Comparison of ENCODE assay signal across 1 cellular context in genomic region chr20:35695245-35695749, GRCh38.
TF ChIP-seq lines count a peak whose summit lies in the region.

No MANE protein-coding gene starts in this region.

TF ChIP-seq in HepG2, 621 proteins besides CTCF, POLR2A, EP300 and RAD21 (continued from another document and continues in another):
- TF ChIP-seq NR2F6 (IDR thresholded peaks at IDR 0.05) (peak; percentile 70), NR2F6 (CRISPR knock-in tag; IDR thresholded peaks at IDR 0.05) (peak; percentile 65), KDM5A (IDR thresholded peaks at IDR 0.05; ENCODE audit: borderline replicate concordance, low read length) (no peak), U2AF2 (IDR thresholded peaks at IDR 0.05; ENCODE audit: low read depth, low read length) (no peak), ZNF335 (CRISPR knock-in tag; IDR thresholded peaks at IDR 0.05) (0 out of 2 replicates have a peak, but pooled peaks have one; percentile 38), ZNF841 (CRISPR knock-in tag; IDR thresholded peaks at IDR 0.05; ENCODE audit: borderline replicate concordance) (no peak), KDM2A (CRISPR knock-in tag; IDR thresholded peaks at IDR 0.05; ENCODE audit: borderline replicate concordance, low read depth) (0 out of 2 replicates have a peak, but pooled peaks have one; percentile 26), SOX6 (IDR thresholded peaks at IDR 0.05) (no peak), SOX6 (CRISPR knock-in tag; IDR thresholded peaks at IDR 0.05) (peak; percentile 75), KIAA2018 (CRISPR knock-in tag; IDR thresholded peaks at IDR 0.05; ENCODE audit: borderline replicate concordance) (no peak), MEF2D (CRISPR knock-in tag; IDR thresholded peaks at IDR 0.05) (peak; percentile 62; the same call in 1 of the 2 replicates), FOXO1 (CRISPR knock-in tag; IDR thresholded peaks at IDR 0.05) (peak; percentile 60; the same call in 1 of the 2 replicates), RXRA (CRISPR knock-in tag; IDR thresholded peaks at IDR 0.05) (peak; percentile 85; the same call in 1 of the 2 replicates), ZNF558 (CRISPR knock-in tag; IDR thresholded peaks at IDR 0.05; ENCODE audit: borderline replicate concordance) (no peak), KDM6A (CRISPR knock-in tag; IDR thresholded peaks at IDR 0.05; ENCODE audit: low read depth) (peak; percentile 77; the same call in 1 of the 2 replicates), TBX3 (IDR thresholded peaks at IDR 0.05; ENCODE audit: borderline replicate concordance) (0 out of 2 replicates have a peak, but pooled peaks have one; percentile 19), XRCC5 (optimal IDR thresholded peaks at IDR 0.05; ENCODE audit: low read length) (peak; percentile 8), PAXIP1 (CRISPR knock-in tag; conservative IDR thresholded peaks at IDR 0.05) (peak; percentile 90), EEA1 (CRISPR knock-in tag; IDR thresholded peaks at IDR 0.05; ENCODE audit: borderline replicate concordance) (no peak), NR2F2 (IDR thresholded peaks at IDR 0.05; ENCODE audit: borderline replicate concordance, low read depth) (0 out of 2 replicates have a peak, but pooled peaks have one; percentile 29), SMAD3 (CRISPR knock-in tag; IDR thresholded peaks at IDR 0.05) (peak; percentile 75; the same call in 1 of the 2 replicates), SRF (IDR thresholded peaks at IDR 0.05; ENCODE audit: low read depth, low read length) (no peak), NONO (IDR thresholded peaks at IDR 0.05) (no peak), NONO (CRISPR knock-in tag; conservative IDR thresholded peaks at IDR 0.05) (0 out of 2 replicates have a peak, but pooled peaks have one; percentile 21), KLF13 (CRISPR knock-in tag; IDR thresholded peaks at IDR 0.05) (0 out of 2 replicates have a peak, but pooled peaks have one; percentile 31), ESRRA (CRISPR knock-in tag; IDR thresholded peaks at IDR 0.05; ENCODE audit: low read depth) (peak; percentile 99), ZNF343 (CRISPR knock-in tag; IDR thresholded peaks at IDR 0.05) (no peak), HMGA1 (CRISPR knock-in tag; conservative IDR thresholded peaks at IDR 0.05) (no peak), RORA (CRISPR knock-in tag; IDR thresholded peaks at IDR 0.05) (peak; percentile 98), ZSCAN30 (CRISPR knock-in tag; IDR thresholded peaks at IDR 0.05) (0 out of 2 replicates have a peak, but pooled peaks have one; percentile 43), MIER3 (CRISPR knock-in tag; IDR thresholded peaks at IDR 0.05; ENCODE audit: borderline replicate concordance) (peak; percentile 83), RCOR2 (CRISPR knock-in tag; IDR thresholded peaks at IDR 0.05) (peak; percentile 63; the same call in 1 of the 2 replicates), ZNF414 (CRISPR knock-in tag; IDR thresholded peaks at IDR 0.05) (peak; percentile 84; the same call in 1 of the 2 replicates), RARA (CRISPR knock-in tag; IDR thresholded peaks at IDR 0.05) (peak; percentile 90), NFIC (IDR thresholded peaks at IDR 0.05; ENCODE audit: low read length) (peak; percentile 26; the same call in 1 of the 2 replicates), BHLHE40 (IDR thresholded peaks at IDR 0.05; ENCODE audit: low read length) (no peak), ZNF788 (CRISPR knock-in tag; IDR thresholded peaks at IDR 0.05; ENCODE audit: borderline replicate concordance) (peak; percentile 32; the same call in 1 of the 2 replicates), FUBP1 (CRISPR knock-in tag; IDR thresholded peaks at IDR 0.05; ENCODE audit: borderline replicate concordance) (no peak), ZNF570 (CRISPR knock-in tag; IDR thresholded peaks at IDR 0.05; ENCODE audit: borderline replicate concordance) (no peak), POLR2AphosphoS5 (IDR thresholded peaks at IDR 0.05; ENCODE audit: low read depth, low read length) (no peak), ZNF879 (CRISPR knock-in tag; IDR thresholded peaks at IDR 0.05) (no peak), ZNF574 (CRISPR knock-in tag; IDR thresholded peaks at IDR 0.05) (peak; percentile 52; the same call in 1 of the 2 replicates), FOXA3 (CRISPR knock-in tag; IDR thresholded peaks at IDR 0.05) (0 out of 2 replicates have a peak, but pooled peaks have one; percentile 1), ETV5 (CRISPR knock-in tag; IDR thresholded peaks at IDR 0.05; ENCODE audit: borderline replicate concordance) (peak; percentile 40; the same call in 1 of the 2 replicates)
- TF ChIP-seq, protein P1, sequence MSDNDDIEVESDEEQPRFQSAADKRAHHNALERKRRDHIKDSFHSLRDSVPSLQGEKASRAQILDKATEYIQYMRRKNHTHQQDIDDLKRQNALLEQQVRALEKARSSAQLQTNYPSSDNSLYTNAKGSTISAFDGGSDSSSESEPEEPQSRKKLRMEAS (IDR thresholded peaks at IDR 0.05) = peak; percentile 36; the same call in 1 of the 2 replicates
- TF ChIP-seq, protein P2, sequence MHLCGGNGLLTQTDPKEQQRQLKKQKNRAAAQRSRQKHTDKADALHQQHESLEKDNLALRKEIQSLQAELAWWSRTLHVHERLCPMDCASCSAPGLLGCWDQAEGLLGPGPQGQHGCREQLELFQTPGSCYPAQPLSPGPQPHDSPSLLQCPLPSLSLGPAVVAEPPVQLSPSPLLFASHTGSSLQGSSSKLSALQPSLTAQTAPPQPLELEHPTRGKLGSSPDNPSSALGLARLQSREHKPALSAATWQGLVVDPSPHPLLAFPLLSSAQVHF (CRISPR knock-in tag; IDR thresholded peaks at IDR 0.05) = no peak
- TF ChIP-seq, protein P3, sequence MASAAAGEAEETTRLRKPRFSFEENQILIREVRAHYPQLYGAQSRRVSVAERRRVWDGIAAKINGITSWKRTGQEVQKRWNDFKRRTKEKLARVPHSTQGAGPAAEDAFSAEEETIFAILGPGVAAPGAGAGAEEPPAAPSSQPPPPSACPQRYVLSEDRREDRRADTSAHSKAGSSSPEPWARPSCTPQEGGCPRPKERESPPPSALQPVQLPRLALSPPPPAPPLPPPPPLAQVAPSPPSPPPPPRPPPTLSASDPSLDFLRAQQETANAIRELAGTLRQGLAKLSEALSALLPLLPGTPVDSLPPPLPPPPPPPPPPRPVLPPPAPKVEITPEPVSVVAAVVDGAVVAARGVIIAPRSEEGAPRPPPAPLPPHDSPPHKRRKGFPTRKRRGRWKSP (CRISPR knock-in tag; IDR thresholded peaks at IDR 0.05) = peak; percentile 14; the same call in 1 of the 2 replicates
